Comparison of ENCODE assay signal across 24 cellular contexts in the genomic region with DNA sequence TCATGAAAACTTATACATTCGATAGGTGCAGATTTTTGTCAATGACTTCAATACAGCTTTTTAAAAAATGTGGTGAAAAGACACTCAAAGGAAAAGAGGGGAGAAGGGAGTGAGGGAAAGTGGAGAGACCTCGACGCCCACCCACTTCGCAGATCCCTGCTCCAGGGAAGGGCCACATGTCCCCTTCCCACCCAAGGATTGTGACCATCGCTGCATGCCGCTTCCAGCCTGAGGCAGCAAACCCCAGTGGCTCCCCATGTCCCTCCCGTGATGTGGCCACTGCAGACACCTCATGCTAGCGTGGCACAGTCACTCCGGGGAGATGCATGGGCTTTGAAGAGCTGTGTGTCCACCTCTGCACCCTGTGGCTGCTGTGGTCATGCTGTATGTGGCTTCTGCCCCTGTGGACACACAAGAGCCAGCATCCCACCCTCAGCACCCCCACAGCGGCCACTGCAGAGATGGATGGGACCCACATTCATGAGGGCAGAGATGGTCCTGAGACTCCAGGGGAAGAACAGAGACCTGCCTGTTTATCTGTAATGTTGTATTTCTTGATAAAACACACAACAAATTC.
"Had no signal": no experiment of that assay in that cellular context is flagged by ENCODE, and none has a peak within 500 bp of the region (broad histone marks: within the 10 kb centered on the region; RNA-seq: fewer than 3 reads in every experiment).

No MANE protein-coding gene starts in this region.

- H3K4me1 ChIP-seq: left ventricle myocardium inferior, parathyroid adenoma, right atrium auricular region, right lobe of liver, upper lobe of left lung had no signal

- H3K4me2 ChIP-seq: smooth muscle cell had no signal

- H3K27me3 ChIP-seq: right atrium auricular region, right lobe of liver, tibial nerve, upper lobe of left lung, vagina had no signal

- H3K27me3 Mint-ChIP-seq: memory B cell; stimulated activated memory B cell treated with anti-CD40 and anti-IgM and Interleukin-4, amounts not matched to agents 10 μg/mL and 1 μg/mL and 100 μg/mL, for 72 hours had no signal

- H3K27ac ChIP-seq: left ventricle myocardium inferior, parathyroid adenoma, right atrium auricular region, right lobe of liver, tibial nerve, upper lobe of left lung, vagina had no signal

- H3K9ac ChIP-seq: parathyroid adenoma had no signal

- H2AFZ ChIP-seq: parathyroid adenoma had no signal

- ATAC-seq: mucosa of descending colon; naive thymus-derived CD4-positive, alpha-beta T cell; right lobe of liver; stimulated activated memory B cell treated with anti-CD40 and anti-IgM and Interleukin-4, amounts not matched to agents 10 μg/mL and 1 μg/mL and 100 μg/mL, for 72 hours; stimulated activated naive CD8-positive, alpha-beta T cell treated with anti-CD3 and anti-CD28 coated beads, Interleukin-15, amount 100 ng/mL, for 72 hours had no signal

- H3K4me3 ChIP-seq: left ventricle myocardium inferior, mucosa of descending colon, right atrium auricular region, right lobe of liver, smooth muscle cell, tibial nerve, upper lobe of left lung, vagina had no signal

- H3K36me3 Mint-ChIP-seq: memory B cell; naive thymus-derived CD4-positive, alpha-beta T cell; natural killer cell treated with Interleukin-12 subunit alpha and Interleukin-12 subunit beta and Interleukin-15 and Interleukin-18, amount 100 ng/mL, for 72 hours; stimulated activated memory B cell treated with anti-CD40 and anti-IgM and Interleukin-4, amounts not matched to agents 10 μg/mL and 1 μg/mL and 100 μg/mL, for 72 hours had no signal

- H3K27ac Mint-ChIP-seq: memory B cell; naive thymus-derived CD4-positive, alpha-beta T cell; natural killer cell treated with Interleukin-12 subunit alpha and Interleukin-12 subunit beta and Interleukin-15 and Interleukin-18, amount 100 ng/mL, for 72 hours; progenitor cell of endocrine pancreas; stimulated activated memory B cell treated with anti-CD40 and anti-IgM and Interleukin-4, amounts not matched to agents 10 μg/mL and 1 μg/mL and 100 μg/mL, for 72 hours had no signal

- H3K9me3 ChIP-seq: left ventricle myocardium inferior, right atrium auricular region, right lobe of liver, tibial nerve, upper lobe of left lung, vagina had no signal

- H3K4me3 Mint-ChIP-seq: memory B cell; naive thymus-derived CD4-positive, alpha-beta T cell; natural killer cell treated with Interleukin-12 subunit alpha and Interleukin-12 subunit beta and Interleukin-15 and Interleukin-18, amount 100 ng/mL, for 72 hours; stimulated activated memory B cell treated with anti-CD40 and anti-IgM and Interleukin-4, amounts not matched to agents 10 μg/mL and 1 μg/mL and 100 μg/mL, for 72 hours; stimulated activated naive CD8-positive, alpha-beta T cell treated with anti-CD3 and anti-CD28 coated beads, Interleukin-15, amount 100 ng/mL, for 72 hours had no signal

- DNase-seq: hypothalamus; islet precursor cell; left ventricle myocardium inferior; midbrain; mucosa of descending colon; naive thymus-derived CD4-positive, alpha-beta T cell; nucleus accumbens; right lobe of liver; stimulated activated CD4-positive, alpha-beta T cell treated with anti-CD3 and anti-CD28 coated beads, Interleukin-1b, Interleukin-23, amount 100 ng/mL, for 48 hours; stimulated activated CD4-positive, alpha-beta T cell treated with anti-CD3 and anti-CD28 coated beads, Interleukin-2, amount 100 ng/mL, for 48 hours; stimulated activated CD4-positive, alpha-beta T cell treated with anti-CD3 and anti-CD28 coated beads, Interleukin-4, amount 100 ng/mL, for 4 hours; stimulated activated CD8-positive, alpha-beta memory T cell treated with anti-CD3 and anti-CD28 coated beads, Interleukin-4, amount 100 ng/mL, for 48 hours; stimulated activated naive CD4-positive, alpha-beta T cell treated with Interleukin-2 at 50 U/mL for 16 hours; stimulated activated naive CD8-positive, alpha-beta T cell treated with anti-CD3 and anti-CD28 coated beads, Interleukin-15, amount 100 ng/mL, for 72 hours had no signal

- H3K9me3 Mint-ChIP-seq: stimulated activated memory B cell treated with anti-CD40 and anti-IgM and Interleukin-4, amounts not matched to agents 10 μg/mL and 1 μg/mL and 100 μg/mL, for 72 hours had no signal

- H3K4me1 Mint-ChIP-seq: memory B cell; naive thymus-derived CD4-positive, alpha-beta T cell; stimulated activated memory B cell treated with anti-CD40 and anti-IgM and Interleukin-4, amounts not matched to agents 10 μg/mL and 1 μg/mL and 100 μg/mL, for 72 hours; stimulated activated naive CD8-positive, alpha-beta T cell treated with anti-CD3 and anti-CD28 coated beads, Interleukin-15, amount 100 ng/mL, for 72 hours had no signal

- H3K36me3 ChIP-seq: left ventricle myocardium inferior, right atrium auricular region, right lobe of liver, tibial nerve, upper lobe of left lung, vagina had no signal
